ENCODE assay signal across 1 cellular context in the genomic region with DNA sequence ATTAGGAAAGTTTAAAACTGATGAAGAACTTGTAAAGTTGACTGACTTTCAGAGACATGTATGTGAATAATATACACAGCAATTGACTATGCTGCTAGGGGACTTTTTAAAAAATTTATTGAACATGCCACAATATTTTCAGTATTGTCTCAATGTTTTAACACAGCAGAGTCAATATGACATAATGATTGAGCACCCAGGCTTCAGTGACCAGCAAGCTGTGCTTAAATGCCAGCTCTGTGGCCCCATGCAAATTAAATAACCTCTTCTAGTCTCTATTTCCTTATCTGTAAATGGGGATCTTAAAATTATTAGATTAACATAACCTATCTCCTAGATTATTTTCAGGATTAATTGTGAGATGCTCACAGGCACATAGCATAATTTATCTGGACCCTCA.
A peak's percentile ranks its signal among the peaks of the same experiment; 100 is the strongest.
TF ChIP-seq lines count a peak whose summit lies in the region.

No MANE protein-coding gene starts in this region.

TF ChIP-seq in GM12878, 131 proteins besides CTCF, POLR2A, EP300 and RAD21 (continued from another document):
- TF ChIP-seq, protein P1, sequence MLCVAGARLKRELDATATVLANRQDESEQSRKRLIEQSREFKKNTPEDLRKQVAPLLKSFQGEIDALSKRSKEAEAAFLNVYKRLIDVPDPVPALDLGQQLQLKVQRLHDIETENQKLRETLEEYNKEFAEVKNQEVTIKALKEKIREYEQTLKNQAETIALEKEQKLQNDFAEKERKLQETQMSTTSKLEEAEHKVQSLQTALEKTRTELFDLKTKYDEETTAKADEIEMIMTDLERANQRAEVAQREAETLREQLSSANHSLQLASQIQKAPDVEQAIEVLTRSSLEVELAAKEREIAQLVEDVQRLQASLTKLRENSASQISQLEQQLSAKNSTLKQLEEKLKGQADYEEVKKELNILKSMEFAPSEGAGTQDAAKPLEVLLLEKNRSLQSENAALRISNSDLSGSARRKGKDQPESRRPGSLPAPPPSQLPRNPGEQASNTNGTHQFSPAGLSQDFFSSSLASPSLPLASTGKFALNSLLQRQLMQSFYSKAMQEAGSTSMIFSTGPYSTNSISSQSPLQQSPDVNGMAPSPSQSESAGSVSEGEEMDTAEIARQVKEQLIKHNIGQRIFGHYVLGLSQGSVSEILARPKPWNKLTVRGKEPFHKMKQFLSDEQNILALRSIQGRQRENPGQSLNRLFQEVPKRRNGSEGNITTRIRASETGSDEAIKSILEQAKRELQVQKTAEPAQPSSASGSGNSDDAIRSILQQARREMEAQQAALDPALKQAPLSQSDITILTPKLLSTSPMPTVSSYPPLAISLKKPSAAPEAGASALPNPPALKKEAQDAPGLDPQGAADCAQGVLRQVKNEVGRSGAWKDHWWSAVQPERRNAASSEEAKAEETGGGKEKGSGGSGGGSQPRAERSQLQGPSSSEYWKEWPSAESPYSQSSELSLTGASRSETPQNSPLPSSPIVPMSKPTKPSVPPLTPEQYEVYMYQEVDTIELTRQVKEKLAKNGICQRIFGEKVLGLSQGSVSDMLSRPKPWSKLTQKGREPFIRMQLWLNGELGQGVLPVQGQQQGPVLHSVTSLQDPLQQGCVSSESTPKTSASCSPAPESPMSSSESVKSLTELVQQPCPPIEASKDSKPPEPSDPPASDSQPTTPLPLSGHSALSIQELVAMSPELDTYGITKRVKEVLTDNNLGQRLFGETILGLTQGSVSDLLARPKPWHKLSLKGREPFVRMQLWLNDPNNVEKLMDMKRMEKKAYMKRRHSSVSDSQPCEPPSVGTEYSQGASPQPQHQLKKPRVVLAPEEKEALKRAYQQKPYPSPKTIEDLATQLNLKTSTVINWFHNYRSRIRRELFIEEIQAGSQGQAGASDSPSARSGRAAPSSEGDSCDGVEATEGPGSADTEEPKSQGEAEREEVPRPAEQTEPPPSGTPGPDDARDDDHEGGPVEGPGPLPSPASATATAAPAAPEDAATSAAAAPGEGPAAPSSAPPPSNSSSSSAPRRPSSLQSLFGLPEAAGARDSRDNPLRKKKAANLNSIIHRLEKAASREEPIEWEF (IDR thresholded peaks at IDR 0.05; ENCODE audit: insufficient replicate concordance, low read depth, low read length): peak; percentile 79
- TF ChIP-seq RUNX3 (IDR thresholded peaks at IDR 0.05; ENCODE audit: low read length) (peak; percentile 63), CREM (IDR thresholded peaks at IDR 0.05; ENCODE audit: low read depth) (0 out of 2 replicates have a peak, but pooled peaks have one; percentile 17), POU2F2 (IDR thresholded peaks at IDR 0.05; ENCODE audit: borderline replicate concordance, low read depth, low read length) (peak; percentile 64; the same call in 2 of the 3 replicates), DPF2 (IDR thresholded peaks at IDR 0.05) (0 out of 2 replicates have a peak, but pooled peaks have one; percentile 19), PKNOX1 (IDR thresholded peaks at IDR 0.05) (peak; percentile 86)
TF ChIP-seq in GM12878: peak in this region for 11.
